Comparison of ENCODE assay signal across 29 cellular contexts in the genomic region with DNA sequence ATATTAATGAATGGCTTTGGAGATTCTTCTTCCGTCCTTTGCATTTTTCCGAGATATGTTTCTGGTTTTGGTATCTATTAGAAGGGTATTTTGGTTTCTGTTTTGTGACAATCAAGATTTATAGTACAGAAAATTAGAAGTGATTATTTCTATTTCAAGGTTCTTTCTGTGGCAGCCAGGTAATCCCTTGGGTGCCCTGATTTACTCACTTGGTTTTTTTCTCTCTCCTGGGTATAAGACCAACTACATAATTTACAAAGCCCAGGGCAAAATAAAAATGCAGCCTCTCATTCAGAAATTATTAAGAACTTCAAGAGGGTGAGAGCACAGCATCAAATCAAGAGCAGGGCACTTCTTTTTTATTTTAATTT. TPM values are rescaled to one million over a fixed set of nuclear protein-coding genes. Genes with fewer than 3 reads are reported as not detected.
DNase-seq lines count a peak whose midpoint lies in the region; ATAC-seq, FAIRE-seq and TF ChIP-seq lines count a peak whose summit lies in the region.
"Had no signal": no experiment of that assay in that cellular context is flagged by ENCODE, and none has a peak within 500 bp of the region (broad histone marks: within the 10 kb centered on the region; RNA-seq: fewer than 3 reads in every experiment).

No MANE protein-coding gene starts in this region.

- H3K27ac Mint-ChIP-seq in T-cell: peak overlapping the region; percentile 44 to 64
- no peak overlapping the region for H3K27ac Mint-ChIP-seq in neural crest cell (ENCODE audit: unreplicated experiment)
- H3K27ac Mint-ChIP-seq: HFFc6 had no signal

- no peak for TF ChIP-seq EP300 in HepG2 (IDR thresholded peaks at IDR 0.05; ENCODE audit: low read depth in 2 of 2, low read length in 2 of 2)
- TF ChIP-seq EP300 in HepG2 (CRISPR knock-in tag; IDR thresholded peaks at IDR 0.05; ENCODE audit: borderline replicate concordance): no peak

- H3K4me3 Mint-ChIP-seq in T-cell: no peak overlapping the region
- peak overlapping the region; percentile 71 for H3K4me3 Mint-ChIP-seq in neural crest cell
- H3K4me3 Mint-ChIP-seq: HFFc6 had no signal

- H4K20me1 ChIP-seq in Karpas-422 (ENCODE audit: insufficient read depth, low read depth, low read length) (no peaks in the 10 kb centered on the region), HepG2 (ENCODE audit: insufficient read depth, low read length) (no peaks in the 10 kb centered on the region)

- no peaks in the 10 kb centered on the region for H3K9me2 ChIP-seq in Karpas-422 (replicated peaks; ENCODE audit: insufficient read depth, low read length)

- ATAC-seq in T-cell (replicated peaks in 1 of 4): no peak
- no peak for ATAC-seq in HepG2
- no peak for ATAC-seq in HG02870 (IDR thresholded peaks at IDR 0.05; ENCODE audit: unreplicated experiment)
- ATAC-seq in HG03175 (IDR thresholded peaks at IDR 0.05; ENCODE audit: unreplicated experiment): no peak
- ATAC-seq: SK-N-SH treated with all-trans-retinoic acid at 6 μM for 48 hours had no signal

- H2AFZ ChIP-seq in Karpas-422 (ENCODE audit: low read length) (no peak overlapping the region; the same call in none of the 2 replicates), HepG2 (ENCODE audit: low read length) (no peak overlapping the region)

- H3K4me2 ChIP-seq in Karpas-422 (ENCODE audit: low read depth, low read length, poor library complexity, severe bottlenecking): peak overlapping the region; percentile 84
- H3K4me2 ChIP-seq in HepG2 (ENCODE audit: low read depth, low read length): peak overlapping the region; percentile 58
- H3K4me2 ChIP-seq: BLaER1 treated with 17β-estradiol and CSF1 and Interleukin-3, amounts not matched to agents 10 nM and 100 nM had no signal

- H3K27me3 ChIP-seq in Karpas-422 (ENCODE audit: low read length) (no peaks in the 10 kb centered on the region), HepG2 (ENCODE audit: control insufficient read depth in 1 of 2, insufficient read depth in 2 of 2, low read length in 2 of 2) (no peaks in the 10 kb centered on the region; a peak in 2 of 5 replicates)
- H3K27me3 ChIP-seq: BLaER1 treated with 17β-estradiol and CSF1 and Interleukin-3, amounts not matched to agents 10 nM and 100 nM; MG63; SJCRH30 had no signal

- 63% methylated on average over 2 of the region's 2 CpGs for WGBS in HepG2 (ENCODE audit: low lambda C conversion rate)

- POLR2A ChIA-PET in T-cell (lab: Charles Lee) (interaction anchor here in 1 of 2 donors (0.5 kb wide), 1 partner anchor 150 kb away, joined by 10 read pairs; no protein-coding TSS in a partner anchor), HepG2 (lab: Yijun Ruan, JAX) (interaction anchor here (1.2 kb wide), 1 partner anchor 43 kb away, joined by 5 read pairs; a partner anchor contains a TSS)

- H3K9me3 Mint-ChIP-seq in T-cell (no peaks in the 10 kb centered on the region), neural crest cell (no peaks in the 10 kb centered on the region)
- H3K9me3 Mint-ChIP-seq: CD4-positive, alpha-beta memory T cell; HFFc6 had no signal

- H3K4me1 ChIP-seq in Karpas-422 (ENCODE audit: low read length): peaks cover 43% of the 10 kb centered on the region
- peaks cover 46% of the 10 kb centered on the region for H3K4me1 ChIP-seq in HepG2 (ENCODE audit: insufficient read depth, low read length)

- CTCF ChIA-PET in T-cell (lab: Charles Lee) (no interaction called here), HepG2 (lab: Yijun Ruan, JAX; ENCODE audit: low intra/inter-chr PET ratio, low total read pairs) (no interaction called here)

- H3K79me2 ChIP-seq in Karpas-422 (ENCODE audit: low read length) (peaks cover 17% of the 10 kb centered on the region), HepG2 (ENCODE audit: insufficient read depth, low read length) (peaks cover 4% of the 10 kb centered on the region)

- no peak for TF ChIP-seq RAD21 in HepG2 (CRISPR knock-in tag; IDR thresholded peaks at IDR 0.05)

- H3K27me3 Mint-ChIP-seq in T-cell (no peaks in the 10 kb centered on the region), neural crest cell (ENCODE audit: low read depth) (no peaks in the 10 kb centered on the region)
- H3K27me3 Mint-ChIP-seq: CD4-positive, alpha-beta memory T cell had no signal

- intact Hi-C loops in HepG2 (cut with micrococcal nuclease; ENCODE audit: unreplicated experiment): no loop called here

- DNase-seq in Karpas-422 (peak; percentile 62), T-cell (no peak), HepG2 (ENCODE audit: low spot score) (no peak), neural crest cell (ENCODE audit: low read depth, low spot score) (no peak), SHP77 treated with DMSO at 0.1 percent for 48 hours (lab: John Stamatoyannopoulos, UW) (no peak), DMS153 treated with DMSO at 0.1 percent for 48 hours (lab: John Stamatoyannopoulos, UW; ENCODE audit: unreplicated experiment) (no peak)
- DNase-seq: CD4-positive, alpha-beta memory T cell; COR-L47; GOT3; HFFc6; KBM-7; MG63; NCI-H1694 treated with DMSO at 0.1 percent for 48 hours; NCI-H2081; NCI-H226; NCI-H510A; NCI-H69; SJCRH30 had no signal

- peak overlapping the region; percentile 98 for H3K27ac ChIP-seq in Karpas-422 (ENCODE audit: low read length)
- no peak overlapping the region for H3K27ac ChIP-seq in HepG2 (ENCODE audit: extremely low read length, insufficient read depth, low read length)
- H3K27ac ChIP-seq: BLaER1 treated with 17β-estradiol and CSF1 and Interleukin-3, amounts not matched to agents 10 nM and 100 nM; SJCRH30 had no signal

- H3K4me3 ChIP-seq in Karpas-422 (ENCODE audit: low read length) (peak overlapping the region; percentile 91; the same call in 1 of the 2 replicates), HepG2 (replicated peaks in 1 of 3; ENCODE audit: insufficient read depth in 1 of 3, low read depth in 2 of 3, low read length in 3 of 3) (no peak overlapping the region)
- H3K4me3 ChIP-seq: BLaER1 treated with 17β-estradiol and CSF1 and Interleukin-3, amounts not matched to agents 10 nM and 100 nM; HAP-1; MG63; SJCRH30 had no signal

- peak overlapping the region; percentile 38; the same call in 1 of the 2 replicates for H3K9ac ChIP-seq in Karpas-422 (ENCODE audit: low read length)
- H3K9ac ChIP-seq in HepG2 (ENCODE audit: insufficient read depth, low read depth, low read length): no peak overlapping the region
- H3K9ac ChIP-seq: BLaER1 treated with 17β-estradiol and CSF1 and Interleukin-3, amounts not matched to agents 10 nM and 100 nM had no signal

- no peaks in the 10 kb centered on the region for H3K36me3 Mint-ChIP-seq in T-cell
- no peaks in the 10 kb centered on the region for H3K36me3 Mint-ChIP-seq in neural crest cell (ENCODE audit: low read depth)

- H3K36me3 ChIP-seq in Karpas-422 (ENCODE audit: insufficient read depth, low read length) (peaks cover under 1% of the 10 kb centered on the region; the same call in 1 of the 2 replicates), HepG2 (replicated peaks in 1 of 2; ENCODE audit: control insufficient read depth in 1 of 2, insufficient read depth in 2 of 2, low read length in 2 of 2) (no peaks in the 10 kb centered on the region)
- H3K36me3 ChIP-seq: SJCRH30 had no signal

- peaks cover 29 to 35% (median 30%) of the 10 kb centered on the region in 3 donors for H3K4me1 Mint-ChIP-seq in T-cell
- peaks cover 24% of the 10 kb centered on the region for H3K4me1 Mint-ChIP-seq in neural crest cell

- FAIRE-seq in HepG2 (lab: Jason Lieb, UNC): no peak
- FAIRE-seq: A204.1, G401.6, GM12891, RCC 7860 had no signal

- TF ChIP-seq CTCF in HepG2 (CRISPR knock-in tag; IDR thresholded peaks at IDR 0.05) (no peak), neural crest cell (conservative IDR thresholded peaks at IDR 0.05) (no peak)

- TF ChIP-seq POLR2A in HepG2 (IDR thresholded peaks at IDR 0.05; ENCODE audit: insufficient read depth in 1 of 2, low read depth in 2 of 2, low read length in 2 of 2): no peak

- H3K9me3 ChIP-seq in Karpas-422 (ENCODE audit: low read length) (no peaks in the 10 kb centered on the region), HepG2 (ENCODE audit: low read length) (no peaks in the 10 kb centered on the region)
- H3K9me3 ChIP-seq: BLaER1 treated with 17β-estradiol and CSF1 and Interleukin-3, amounts not matched to agents 10 nM and 100 nM; HAP-1; MG63; SJCRH30 had no signal

- no TSS peak for BruUV-seq in HepG2 (replicated peaks; lab: Mats Ljungman, UMichigan)

- in situ Hi-C loops in HepG2 (cut with HindIII; ENCODE audit: extremely low pct_ligation_motif_present, low pct_unique_long_range_greater_than_20kb): no loop called here

RNA-seq across cellular contexts. Expression of a gene that starts 2.0 kb away (rescaled TPM):
- 38.0 and 41.9 TPM in 2 replicates for total RNA-seq in Karpas-422 (2014; rRNA removed; shearing (Covaris generic); ENCODE audit: low replicate concordance)
- total RNA-seq in T-cell (10 to 100 TPM; 16.4 to 35.8 (median 28.2) TPM), HepG2 (2016; rRNA removed; fragmentation: Illumina TruSeq; extraction: Trizol) (28.1 and 42.4 TPM in 2 replicates), neural crest cell (36.9 and 41.4 TPM in 2 replicates)
- total RNA-seq in HepG2 (2016; cell fraction: cytosol; rRNA removed; fragmentation: Illumina TruSeq; extraction: Trizol; ENCODE audit: low read depth): 7.6 TPM in 2 replicates
- 29.9 and 40.7 TPM in 2 replicates for total RNA-seq in HepG2 (2016; cell fraction: insoluble cytoplasmic fraction; rRNA removed; fragmentation: Illumina TruSeq; extraction: Trizol)
- 23.1 and 23.3 TPM in 2 replicates for total RNA-seq in HepG2 (2016; cell fraction: membrane; rRNA removed; fragmentation: Illumina TruSeq; extraction: Trizol)
- 16.1 and 19.9 TPM in 2 replicates for total RNA-seq in HepG2 (2016; cell fraction: nucleus; rRNA removed; fragmentation: Illumina TruSeq; extraction: Trizol)
- polyA plus RNA-seq in HepG2 (2011; rRNA removed): 11.0 and 11.3 TPM in 2 replicates
- polyA plus RNA-seq in HepG2 (2011; cell fraction: cytosol; rRNA removed): 6.2 and 9.3 TPM in 2 replicates
- 5.6 and 8.1 TPM in 2 replicates for polyA plus RNA-seq in HepG2 (2011; cell fraction: nucleus; rRNA removed)
- 13.0 and 15.4 TPM in 2 replicates for polyA plus RNA-seq in HepG2 (2012)
- polyA plus RNA-seq in HepG2 (2016; cell fraction: cytosol; fragmentation: Illumina TruSeq; extraction: Trizol; ENCODE audit: low read depth): 5.0 and 7.5 TPM in 2 replicates
- 23.5 and 26.8 TPM in 2 replicates for polyA plus RNA-seq in HepG2 (2016; cell fraction: insoluble cytoplasmic fraction; fragmentation: Illumina TruSeq; extraction: Trizol; ENCODE audit: low read depth)
- polyA plus RNA-seq in HepG2 (2016; cell fraction: membrane; fragmentation: Illumina TruSeq; extraction: Trizol; ENCODE audit: low read depth): 11.6 and 11.8 TPM in 2 replicates
- 9.6 and 13.2 TPM in 2 replicates for polyA plus RNA-seq in HepG2 (2016; cell fraction: nucleus; fragmentation: Illumina TruSeq; extraction: Trizol; ENCODE audit: insufficient read depth, low read depth)
- 16.9 and 18.8 TPM in 2 replicates for polyA minus RNA-seq in HepG2 (2011; rRNA and poly(A)+ RNA removed; ENCODE audit: low replicate concordance)
- 8.3 and 10.7 TPM in 2 replicates for polyA minus RNA-seq in HepG2 (2011; cell fraction: cytosol; rRNA and poly(A)+ RNA removed)
- 10.7 and 13.6 TPM in 2 replicates for polyA minus RNA-seq in HepG2 (2011; cell fraction: nucleus; rRNA and poly(A)+ RNA removed)

RNA-seq across cellular contexts. Expression of a gene that starts 8.9 kb away (rescaled TPM):
- not detected in 2 replicates for total RNA-seq in Karpas-422 (2014; rRNA removed; shearing (Covaris generic); ENCODE audit: low replicate concordance)
- under 1 TPM in 2 of 5 donors, not detected in 3; 0.07 to 0.09 TPM for total RNA-seq in T-cell
- not detected in 2 replicates for total RNA-seq in HepG2 (2016; rRNA removed; fragmentation: Illumina TruSeq; extraction: Trizol)
- total RNA-seq in HepG2 (2016; cell fraction: cytosol; rRNA removed; fragmentation: Illumina TruSeq; extraction: Trizol; ENCODE audit: low read depth): not detected in 2 replicates
- total RNA-seq in HepG2 (2016; cell fraction: insoluble cytoplasmic fraction; rRNA removed; fragmentation: Illumina TruSeq; extraction: Trizol): not detected in 2 replicates
- not detected in 2 replicates for total RNA-seq in HepG2 (2016; cell fraction: membrane; rRNA removed; fragmentation: Illumina TruSeq; extraction: Trizol)
- total RNA-seq in HepG2 (2016; cell fraction: nucleus; rRNA removed; fragmentation: Illumina TruSeq; extraction: Trizol): not detected in 2 replicates
- polyA plus RNA-seq in HepG2 (2011; rRNA removed): not detected in 2 replicates
- not detected in 2 replicates for polyA plus RNA-seq in HepG2 (2011; cell fraction: cytosol; rRNA removed)
- not detected in 2 replicates for polyA plus RNA-seq in HepG2 (2011; cell fraction: nucleus; rRNA removed)
- 0.13 and 0.25 TPM in 2 replicates for polyA plus RNA-seq in HepG2 (2012)
- not detected in 2 replicates for polyA plus RNA-seq in HepG2 (2016; cell fraction: cytosol; fragmentation: Illumina TruSeq; extraction: Trizol; ENCODE audit: low read depth)
- not detected in 2 replicates for polyA plus RNA-seq in HepG2 (2016; cell fraction: insoluble cytoplasmic fraction; fragmentation: Illumina TruSeq; extraction: Trizol; ENCODE audit: low read depth)
- not detected in 2 replicates for polyA plus RNA-seq in HepG2 (2016; cell fraction: membrane; fragmentation: Illumina TruSeq; extraction: Trizol; ENCODE audit: low read depth)
- not detected in 2 replicates for polyA plus RNA-seq in HepG2 (2016; cell fraction: nucleus; fragmentation: Illumina TruSeq; extraction: Trizol; ENCODE audit: insufficient read depth, low read depth)
- 0.33 TPM in 1 of 2 replicates, not detected in the other for polyA minus RNA-seq in HepG2 (2011; rRNA and poly(A)+ RNA removed; ENCODE audit: low replicate concordance)
- not detected in 2 replicates for polyA minus RNA-seq in HepG2 (2011; cell fraction: cytosol; rRNA and poly(A)+ RNA removed)
- not detected in 2 replicates for polyA minus RNA-seq in HepG2 (2011; cell fraction: nucleus; rRNA and poly(A)+ RNA removed)
- 0.25 and 0.61 TPM in 2 replicates for total RNA-seq in neural crest cell
- total RNA-seq: CD4-positive, alpha-beta memory T cell; HT-29 had no signal
- polyA plus RNA-seq: AG04450 had no signal

RNA-seq across cellular contexts. Expression of a gene that starts 43.3 kb away (rescaled TPM):
- total RNA-seq in Karpas-422 (2014; rRNA removed; shearing (Covaris generic); ENCODE audit: low replicate concordance): 100 and 124 TPM in 2 replicates
- total RNA-seq in T-cell (100 to 1,000 TPM in 1 of 5 donors, 10 to 100 TPM in 4; 80.3 to 130 (median 85.2) TPM), HepG2 (2016; rRNA removed; fragmentation: Illumina TruSeq; extraction: Trizol) (46.5 and 57.5 TPM in 2 replicates), neural crest cell (88.7 and 93.5 TPM in 2 replicates)
- total RNA-seq in HepG2 (2016; cell fraction: cytosol; rRNA removed; fragmentation: Illumina TruSeq; extraction: Trizol; ENCODE audit: low read depth): 7.7 and 8.6 TPM in 2 replicates
- 44.4 and 53.9 TPM in 2 replicates for total RNA-seq in HepG2 (2016; cell fraction: insoluble cytoplasmic fraction; rRNA removed; fragmentation: Illumina TruSeq; extraction: Trizol)
- 23.5 and 25.7 TPM in 2 replicates for total RNA-seq in HepG2 (2016; cell fraction: membrane; rRNA removed; fragmentation: Illumina TruSeq; extraction: Trizol)
- 61.2 and 73.5 TPM in 2 replicates for total RNA-seq in HepG2 (2016; cell fraction: nucleus; rRNA removed; fragmentation: Illumina TruSeq; extraction: Trizol)
- polyA plus RNA-seq in HepG2 (2011; rRNA removed): 90.3 and 97.1 TPM in 2 replicates
- 44.7 and 66.5 TPM in 2 replicates for polyA plus RNA-seq in HepG2 (2011; cell fraction: cytosol; rRNA removed)
- 267 and 277 TPM in 2 replicates for polyA plus RNA-seq in HepG2 (2011; cell fraction: nucleus; rRNA removed)
- polyA plus RNA-seq in HepG2 (2012): 44.3 and 49.8 TPM in 2 replicates
- polyA plus RNA-seq in HepG2 (2016; cell fraction: cytosol; fragmentation: Illumina TruSeq; extraction: Trizol; ENCODE audit: low read depth): 8.6 and 10.7 TPM in 2 replicates
- 46.9 and 52.3 TPM in 2 replicates for polyA plus RNA-seq in HepG2 (2016; cell fraction: insoluble cytoplasmic fraction; fragmentation: Illumina TruSeq; extraction: Trizol; ENCODE audit: low read depth)
- polyA plus RNA-seq in HepG2 (2016; cell fraction: membrane; fragmentation: Illumina TruSeq; extraction: Trizol; ENCODE audit: low read depth): 20.4 and 27.3 TPM in 2 replicates
- polyA plus RNA-seq in HepG2 (2016; cell fraction: nucleus; fragmentation: Illumina TruSeq; extraction: Trizol; ENCODE audit: insufficient read depth, low read depth): 113 TPM in 2 replicates
- polyA minus RNA-seq in HepG2 (2011; rRNA and poly(A)+ RNA removed; ENCODE audit: low replicate concordance): 120 and 133 TPM in 2 replicates
- 27.7 and 33.0 TPM in 2 replicates for polyA minus RNA-seq in HepG2 (2011; cell fraction: cytosol; rRNA and poly(A)+ RNA removed)
- polyA minus RNA-seq in HepG2 (2011; cell fraction: nucleus; rRNA and poly(A)+ RNA removed): 76.1 and 82.6 TPM in 2 replicates

RNA-seq across cellular contexts. Expression of a gene that starts 45.9 kb away (rescaled TPM):
- 45.0 and 50.5 TPM in 2 replicates for total RNA-seq in Karpas-422 (2014; rRNA removed; shearing (Covaris generic); ENCODE audit: low replicate concordance)
- total RNA-seq in T-cell: 10 to 100 TPM; 12.6 to 30.3 (median 29.3) TPM
- 54.1 and 74.9 TPM in 2 replicates for total RNA-seq in HepG2 (2016; rRNA removed; fragmentation: Illumina TruSeq; extraction: Trizol)
- total RNA-seq in HepG2 (2016; cell fraction: cytosol; rRNA removed; fragmentation: Illumina TruSeq; extraction: Trizol; ENCODE audit: low read depth): 12.0 TPM in 2 replicates
- total RNA-seq in HepG2 (2016; cell fraction: insoluble cytoplasmic fraction; rRNA removed; fragmentation: Illumina TruSeq; extraction: Trizol): 54.7 and 81.4 TPM in 2 replicates
- total RNA-seq in HepG2 (2016; cell fraction: membrane; rRNA removed; fragmentation: Illumina TruSeq; extraction: Trizol): 35.9 and 36.6 TPM in 2 replicates
- total RNA-seq in HepG2 (2016; cell fraction: nucleus; rRNA removed; fragmentation: Illumina TruSeq; extraction: Trizol): 23.2 and 24.6 TPM in 2 replicates
- polyA plus RNA-seq in HepG2 (2011; rRNA removed): 6.0 and 6.1 TPM in 2 replicates
- 9.3 and 10.6 TPM in 2 replicates for polyA plus RNA-seq in HepG2 (2011; cell fraction: cytosol; rRNA removed)
- 10.6 and 11.6 TPM in 2 replicates for polyA plus RNA-seq in HepG2 (2011; cell fraction: nucleus; rRNA removed)
- 23.3 and 24.2 TPM in 2 replicates for polyA plus RNA-seq in HepG2 (2012)
- 11.3 and 13.9 TPM in 2 replicates for polyA plus RNA-seq in HepG2 (2016; cell fraction: cytosol; fragmentation: Illumina TruSeq; extraction: Trizol; ENCODE audit: low read depth)
- polyA plus RNA-seq in HepG2 (2016; cell fraction: insoluble cytoplasmic fraction; fragmentation: Illumina TruSeq; extraction: Trizol; ENCODE audit: low read depth): 76.4 and 81.8 TPM in 2 replicates
- polyA plus RNA-seq in HepG2 (2016; cell fraction: membrane; fragmentation: Illumina TruSeq; extraction: Trizol; ENCODE audit: low read depth): 25.0 and 27.1 TPM in 2 replicates
- 37.8 and 39.9 TPM in 2 replicates for polyA plus RNA-seq in HepG2 (2016; cell fraction: nucleus; fragmentation: Illumina TruSeq; extraction: Trizol; ENCODE audit: insufficient read depth, low read depth)
- 8.0 and 21.3 TPM in 2 replicates for polyA minus RNA-seq in HepG2 (2011; rRNA and poly(A)+ RNA removed; ENCODE audit: low replicate concordance)
- polyA minus RNA-seq in HepG2 (2011; cell fraction: cytosol; rRNA and poly(A)+ RNA removed): 8.3 and 13.9 TPM in 2 replicates
- polyA minus RNA-seq in HepG2 (2011; cell fraction: nucleus; rRNA and poly(A)+ RNA removed): 9.8 and 11.8 TPM in 2 replicates
- 74.2 and 76.8 TPM in 2 replicates for total RNA-seq in neural crest cell
